13 cellular contexts compared by ENCODE assay signal in genomic region chr14:54711812-54712211, GRCh38.
DNase-seq lines count a peak whose midpoint lies in the region; ATAC-seq and TF ChIP-seq lines count a peak whose summit lies in the region.
"Had no signal": no experiment of that assay in that cellular context is flagged by ENCODE, and none has a peak within 500 bp of the region (broad histone marks: within the 10 kb centered on the region; RNA-seq: fewer than 3 reads in every experiment).

No MANE protein-coding gene starts in this region.

- H3K27ac Mint-ChIP-seq in memory B cell: peak overlapping the region; percentile 91
- H3K27ac Mint-ChIP-seq: T-helper 1 cell treated with Interleukin-12 subunit alpha and Interleukin-12 subunit beta and Interleukin-4 antibody, amounts not matched to agents 30 μg/mL and 1 μg/mL, for 36 hours had no signal

- TF ChIP-seq POLR2A in IMR-90 (IDR thresholded peaks at IDR 0.05; ENCODE audit: low read depth, low read length) (no peak), suprapubic skin (IDR thresholded peaks at IDR 0.05) (no peak)

- peak overlapping the region; percentile 19; the same call in 1 of the 2 replicates for H4K5ac ChIP-seq in IMR-90 (ENCODE audit: low read depth, low read length)

- H3K4ac ChIP-seq in IMR-90 (ENCODE audit: low read depth, low read length): peak overlapping the region; percentile 34; the same call in 1 of the 2 replicates

- H3K9me3 ChIP-seq in IMR-90 (ENCODE audit: control insufficient read depth, insufficient read depth, low read length) (no peaks in the 10 kb centered on the region), suprapubic skin (no peaks in the 10 kb centered on the region)

- no peak overlapping the region for H2AK5ac ChIP-seq in IMR-90 (ENCODE audit: low read depth, low read length)

- in situ Hi-C loops in IMR-90 (cut with MboI; ENCODE audit: low sequenced_read_pairs): no loop called here

- ATAC-seq in IMR-90 (ENCODE audit: low read depth): no peak
- peak; percentile 66 for ATAC-seq in memory B cell (ENCODE audit: low read depth)
- ATAC-seq in GM19452 (IDR thresholded peaks at IDR 0.05; ENCODE audit: unreplicated experiment): no peak
- ATAC-seq: HCT116 had no signal

- peak overlapping the region; percentile 10; the same call in 1 of the 3 replicates for H2BK15ac ChIP-seq in IMR-90 (ENCODE audit: low read depth, low read length)

- peaks cover 61% of the 10 kb centered on the region for H4K20me1 ChIP-seq in IMR-90 (ENCODE audit: insufficient read depth, low read length)

- H3K9ac ChIP-seq in IMR-90 (ENCODE audit: low read depth, low read length): no peak overlapping the region

- H3K4me1 Mint-ChIP-seq in memory B cell: peaks cover 26% of the 10 kb centered on the region

- H2BK120ac ChIP-seq in IMR-90 (ENCODE audit: low read depth, low read length): peak overlapping the region; percentile 34; the same call in 1 of the 2 replicates

- DNase-seq in IMR-90 (no peak), memory B cell (ENCODE audit: low spot score in 2 of 2) (peak in 1 of 2 donors; percentile 2), suprapubic skin (ENCODE audit: low spot score in 2 of 2) (no peak), middle frontal gyrus (ENCODE audit: extremely low spot score, low spot score) (no peak), NCI-H1105 (lab: John Stamatoyannopoulos, UW) (no peak)
- no peak for DNase-seq in activated T-cell treated with anti-CD3 and anti-CD28 coated beads, Interleukin-2, amount 50 U/mL, for 1 hour
- DNase-seq: NCI-H2107, PC-9, small intestine had no signal

- H4K8ac ChIP-seq in IMR-90 (ENCODE audit: low read depth in 2 of 2, low read length in 2 of 2): peak overlapping the region in 1 of 2 experiments; percentile 18; a peak in 1 of 4 replicates

- H3K4me3 ChIP-seq in IMR-90 (ENCODE audit: insufficient read depth, low read depth, low read length) (no peak overlapping the region), suprapubic skin (no peak overlapping the region)
- H3K4me3 ChIP-seq: PC-9 had no signal

- no peak overlapping the region for H2BK20ac ChIP-seq in IMR-90 (ENCODE audit: low read depth, low read length)

- WGBS in IMR-90 (ENCODE audit: extremely low coverage in 2 of 2, insufficient read length in 1 of 2), 2 experiments: 100% methylated on average over 2 of the region's 4 CpGs; no CpG with 5 or more reads in 1 of the 2 experiments
- WGBS in suprapubic skin: 58% methylated on average over 4 of the region's 4 CpGs

- H3K27me3 Mint-ChIP-seq in memory B cell: no peaks in the 10 kb centered on the region

- no peak for TF ChIP-seq RAD21 in IMR-90 (IDR thresholded peaks at IDR 0.05; ENCODE audit: low read length)

- H2AFZ ChIP-seq in IMR-90 (replicated peaks; ENCODE audit: low read length, poor library complexity): no peak overlapping the region
- H2AFZ ChIP-seq: PC-9 had no signal

- BruUV-seq in IMR-90 (replicated peaks; lab: Mats Ljungman, UMichigan): no TSS peak

- peaks cover under 1% of the 10 kb centered on the region for H3K36me3 Mint-ChIP-seq in memory B cell

- CTCF ChIA-PET in IMR-90 (lab: Yijun Ruan, JAX): no interaction called here

- intact Hi-C loops in IMR-90 (cut with micrococcal nuclease): no loop called here

- H3K27me3 ChIP-seq in IMR-90 (ENCODE audit: control insufficient read depth, insufficient read depth, low read length): no peaks in the 10 kb centered on the region
- H3K27me3 ChIP-seq in suprapubic skin: no peaks in the 10 kb centered on the region

- no peak overlapping the region; the same call in 1 of the 2 replicates for H3K27ac ChIP-seq in IMR-90 (ENCODE audit: insufficient read depth, low read length)
- H3K27ac ChIP-seq in angular gyrus (ENCODE audit: low read depth, low read length): peak overlapping the region; percentile 60
- peak overlapping the region; percentile 49 for H3K27ac ChIP-seq in suprapubic skin
- H3K27ac ChIP-seq: PC-9 had no signal

- no peak overlapping the region for H3K56ac ChIP-seq in IMR-90 (ENCODE audit: extremely low read depth, insufficient read depth, low read length)

- TF ChIP-seq EP300 in suprapubic skin (IDR thresholded peaks at IDR 0.05): no peak

- peaks cover 56 to 88% of the 10 kb centered on the region in 2 experiments for H3K79me1 ChIP-seq in IMR-90 (ENCODE audit: low read depth in 1 of 2, low read length in 2 of 2)

- no peak overlapping the region; the same call in 1 of the 2 replicates for H3K18ac ChIP-seq in IMR-90 (ENCODE audit: low read depth, low read length)

- POLR2A ChIA-PET in IMR-90 (lab: Charles Lee; ENCODE audit: unreplicated experiment): no interaction called here

- no peak overlapping the region for H4K91ac ChIP-seq in IMR-90 (ENCODE audit: insufficient read depth, low read depth, low read length)

- TF ChIP-seq CTCF in IMR-90 (conservative IDR thresholded peaks at IDR 0.05; ENCODE audit: low read depth, low read length): no peak
- no peak for TF ChIP-seq CTCF in suprapubic skin (IDR thresholded peaks at IDR 0.05)

- H3K14ac ChIP-seq in IMR-90 (replicated peaks; ENCODE audit: low read depth, low read length): peak overlapping the region; percentile 65

- dilution Hi-C loops in IMR-90 (cut with HindIII; ENCODE audit: low sequenced_read_pairs, unreplicated experiment): no loop called here

- H3K4me3 Mint-ChIP-seq in memory B cell: peak overlapping the region; percentile 73
- H3K4me3 Mint-ChIP-seq: T-helper 1 cell treated with Interleukin-12 subunit alpha and Interleukin-12 subunit beta and Interleukin-4 antibody, amounts not matched to agents 30 μg/mL and 1 μg/mL, for 36 hours had no signal

- H3K9me1 ChIP-seq in IMR-90 (ENCODE audit: insufficient read depth, low read length): peaks cover 25% of the 10 kb centered on the region

- peak overlapping the region; percentile 5 for H2AK9ac ChIP-seq in IMR-90 (replicated peaks; ENCODE audit: low read depth, low read length, poor library complexity)

- H3K36me3 ChIP-seq in IMR-90 (ENCODE audit: control insufficient read depth, insufficient read depth, low read length) (peaks cover 3% of the 10 kb centered on the region; the same call in 1 of the 2 replicates), suprapubic skin (no peaks in the 10 kb centered on the region)

- H2BK5ac ChIP-seq in IMR-90 (ENCODE audit: low read depth, low read length, poor library complexity, severe bottlenecking): peak overlapping the region; percentile 38

- peak overlapping the region; percentile 55; the same call in 1 of the 2 replicates for H3K23ac ChIP-seq in IMR-90 (ENCODE audit: low read depth, low read length)

- H3K4me1 ChIP-seq in IMR-90 (ENCODE audit: control insufficient read depth, insufficient read depth, low read length) (peaks cover 20% of the 10 kb centered on the region), suprapubic skin (peaks cover 26% of the 10 kb centered on the region)

- no peaks in the 10 kb centered on the region for H3K9me3 Mint-ChIP-seq in memory B cell

- peak overlapping the region; percentile 9; the same call in 1 of the 2 replicates for H3K4me2 ChIP-seq in IMR-90 (ENCODE audit: low read depth, low read length)
- H3K4me2 ChIP-seq: PC-9 had no signal

TF ChIP-seq in IMR-90, 13 proteins besides CTCF, POLR2A, EP300 and RAD21:
- TF ChIP-seq, protein P1, sequence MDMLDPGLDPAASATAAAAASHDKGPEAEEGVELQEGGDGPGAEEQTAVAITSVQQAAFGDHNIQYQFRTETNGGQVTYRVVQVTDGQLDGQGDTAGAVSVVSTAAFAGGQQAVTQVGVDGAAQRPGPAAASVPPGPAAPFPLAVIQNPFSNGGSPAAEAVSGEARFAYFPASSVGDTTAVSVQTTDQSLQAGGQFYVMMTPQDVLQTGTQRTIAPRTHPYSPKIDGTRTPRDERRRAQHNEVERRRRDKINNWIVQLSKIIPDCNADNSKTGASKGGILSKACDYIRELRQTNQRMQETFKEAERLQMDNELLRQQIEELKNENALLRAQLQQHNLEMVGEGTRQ (IDR thresholded peaks at IDR 0.05; ENCODE audit: low read depth, low read length): no peak
- TF ChIP-seq MAZ (IDR thresholded peaks at IDR 0.05; ENCODE audit: borderline replicate concordance, low read depth, low read length): no peak
- no peak for TF ChIP-seq MXI1 (IDR thresholded peaks at IDR 0.05; ENCODE audit: borderline replicate concordance, low read depth, low read length)
- TF ChIP-seq NFE2L2 (IDR thresholded peaks at IDR 0.05; ENCODE audit: low read depth, low read length): no peak
- TF ChIP-seq FOS (IDR thresholded peaks at IDR 0.05; ENCODE audit: low read depth, low read length): no peak
